15 cellular contexts compared by ENCODE assay signal in the genomic region with DNA sequence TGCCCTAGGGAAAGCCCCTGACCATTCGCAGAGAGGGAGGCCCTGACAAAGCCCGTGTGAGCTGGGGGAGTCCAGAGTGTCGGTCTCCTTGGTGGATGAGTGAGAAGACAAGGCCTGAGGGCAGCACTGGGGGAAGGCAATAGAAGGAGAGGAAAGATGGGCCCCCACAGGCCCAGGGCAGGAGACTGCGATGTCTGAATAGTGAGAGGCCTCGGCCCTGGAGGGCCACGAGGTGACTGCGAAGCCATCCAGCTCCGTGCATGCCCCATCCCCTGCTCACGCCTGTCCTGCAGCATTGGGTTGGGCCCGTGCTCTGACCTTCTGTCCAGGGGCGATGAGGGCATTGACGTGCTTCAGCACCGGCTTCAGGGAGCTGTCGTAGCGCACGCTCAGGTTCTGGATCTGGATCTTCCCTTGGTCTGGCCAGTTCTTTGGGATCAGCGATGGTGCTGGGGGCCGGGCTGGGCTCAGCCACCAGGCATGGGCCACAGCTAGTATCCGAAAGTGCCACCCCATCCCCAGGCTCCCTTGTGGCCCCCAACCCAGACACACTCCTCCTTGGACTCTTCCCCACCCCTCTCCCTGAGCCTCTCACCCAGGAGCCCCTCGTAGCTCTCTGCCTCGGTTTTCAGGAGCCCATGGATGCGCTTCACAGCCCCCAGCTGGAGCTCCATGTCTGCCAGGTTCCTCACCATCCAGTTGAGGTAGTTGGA. TPM values are rescaled to one million over a fixed set of nuclear protein-coding genes. Genes with fewer than 3 reads are reported as not detected.
DNase-seq lines count a peak whose midpoint lies in the region; ATAC-seq and TF ChIP-seq lines count a peak whose summit lies in the region.
"Had no signal": no experiment of that assay in that cellular context is flagged by ENCODE, and none has a peak within 500 bp of the region (broad histone marks: within the 10 kb centered on the region; RNA-seq: fewer than 3 reads in every experiment).

No MANE protein-coding gene starts in this region.

- H3K36me3 ChIP-seq in neuronal stem cell (replicated peaks in 1 of 2; ENCODE audit: control insufficient read depth in 2 of 2, insufficient read depth in 2 of 2, low read length in 2 of 2), result no peaks in the 10 kb centered on the region
- H3K36me3 ChIP-seq: BE2C had no signal

- no peak overlapping the region for H3K4me3 Mint-ChIP-seq in activated naive CD4-positive, alpha-beta T cell treated with anti-CD3 and anti-CD28 coated beads, Interleukin-2, amount 10 ng/mL, durations not matched to agents 7 days and 5 days
- no peak overlapping the region for H3K4me3 Mint-ChIP-seq in activated naive CD4-positive, alpha-beta T cell treated with anti-CD3 and anti-CD28 coated beads for 36 hours
- H3K4me3 Mint-ChIP-seq in chondrocyte (ENCODE audit: unreplicated experiment), result no peak overlapping the region
- H3K4me3 Mint-ChIP-seq in activated CD8-positive, alpha-beta memory T cell treated with anti-CD3 and anti-CD28 coated beads, Interleukin-2, amount 10 ng/mL, durations not matched to agents 7 days and 5 days, result no peak overlapping the region
- H3K4me3 Mint-ChIP-seq: CD4-positive, alpha-beta memory T cell had no signal

- H3K27me3 ChIP-seq in neuronal stem cell (ENCODE audit: control insufficient read depth in 3 of 3, insufficient read depth in 3 of 3, low read depth in 1 of 3, low read length in 3 of 3), result peaks cover 0 to 37% (median 0%) of the 10 kb centered on the region in 3 experiments
- H3K27me3 ChIP-seq: BE2C had no signal

- H3K18ac ChIP-seq in neuronal stem cell (ENCODE audit: low read length), result peak overlapping the region; percentile 53

- peak overlapping the region; percentile 19 for H3K23ac ChIP-seq in neuronal stem cell (ENCODE audit: low read depth, low read length, poor library complexity)

- H3K9me3 Mint-ChIP-seq in activated naive CD4-positive, alpha-beta T cell treated with anti-CD3 and anti-CD28 coated beads, Interleukin-2, amount 10 ng/mL, durations not matched to agents 7 days and 5 days, result no peaks in the 10 kb centered on the region
- no peaks in the 10 kb centered on the region for H3K9me3 Mint-ChIP-seq in activated naive CD4-positive, alpha-beta T cell treated with anti-CD3 and anti-CD28 coated beads for 36 hours
- no peaks in the 10 kb centered on the region for H3K9me3 Mint-ChIP-seq in chondrocyte (ENCODE audit: low read depth)
- no peaks in the 10 kb centered on the region for H3K9me3 Mint-ChIP-seq in activated CD8-positive, alpha-beta memory T cell treated with anti-CD3 and anti-CD28 coated beads, Interleukin-2, amount 10 ng/mL, durations not matched to agents 7 days and 5 days (ENCODE audit: low read depth)

- H3K4me2 ChIP-seq in neuronal stem cell (ENCODE audit: insufficient read depth, low read length, poor library complexity, severe bottlenecking), result no peak overlapping the region
- H3K4me2 ChIP-seq: A549 had no signal

- no peak for ATAC-seq in activated CD8-positive, alpha-beta memory T cell treated with anti-CD3 and anti-CD28 coated beads, Interleukin-2, amount 10 ng/mL, durations not matched to agents 7 days and 5 days
- ATAC-seq: A549, HCT116 had no signal

- H2BK12ac ChIP-seq in neuronal stem cell (ENCODE audit: low read length), result no peak overlapping the region

- H3K4me1 Mint-ChIP-seq in activated naive CD4-positive, alpha-beta T cell treated with anti-CD3 and anti-CD28 coated beads, Interleukin-2, amount 10 ng/mL, durations not matched to agents 7 days and 5 days, result no peaks in the 10 kb centered on the region
- H3K4me1 Mint-ChIP-seq in activated naive CD4-positive, alpha-beta T cell treated with anti-CD3 and anti-CD28 coated beads for 36 hours (ENCODE audit: low read depth), result no peaks in the 10 kb centered on the region
- no peaks in the 10 kb centered on the region for H3K4me1 Mint-ChIP-seq in chondrocyte (ENCODE audit: low read depth)
- peaks cover 2% of the 10 kb centered on the region for H3K4me1 Mint-ChIP-seq in activated CD8-positive, alpha-beta memory T cell treated with anti-CD3 and anti-CD28 coated beads, Interleukin-2, amount 10 ng/mL, durations not matched to agents 7 days and 5 days
- H3K4me1 Mint-ChIP-seq: CD4-positive, alpha-beta memory T cell had no signal

- no peak overlapping the region for H2BK15ac ChIP-seq in neuronal stem cell (ENCODE audit: low read length)

- no peak overlapping the region for H2AFZ ChIP-seq in neuronal stem cell (ENCODE audit: low read length)

- H3K9ac ChIP-seq in neuronal stem cell (ENCODE audit: low read depth, low read length, poor library complexity), result peak overlapping the region; percentile 13

- no peaks in the 10 kb centered on the region for H3K9me3 ChIP-seq in neuronal stem cell (replicated peaks in 1 of 2; ENCODE audit: control insufficient read depth in 2 of 2, insufficient read depth in 1 of 2, low read depth in 1 of 2, low read length in 2 of 2)
- H3K9me3 ChIP-seq: A549, BE2C had no signal

- no peak for TF ChIP-seq CTCF in chondrocyte (IDR thresholded peaks at IDR 0.05)

- H3K27ac ChIP-seq in neuronal stem cell (replicated peaks; ENCODE audit: low read length), result no peak overlapping the region
- H3K27ac ChIP-seq: A549, C4-2B had no signal

- H3K4me1 ChIP-seq in neuronal stem cell (ENCODE audit: control insufficient read depth in 2 of 2, insufficient read depth in 1 of 2, low read depth in 1 of 2, low read length in 2 of 2), result no peaks in the 10 kb centered on the region
- H3K4me1 ChIP-seq: A549, BE2C had no signal

- H2AK5ac ChIP-seq in neuronal stem cell (ENCODE audit: low read depth, low read length), result no peak overlapping the region

- no peak overlapping the region for H3K14ac ChIP-seq in neuronal stem cell (ENCODE audit: low read length)

- no peak for DNase-seq in activated naive CD4-positive, alpha-beta T cell treated with anti-CD3 and anti-CD28 coated beads, Interleukin-2, amount 10 ng/mL, durations not matched to agents 7 days and 5 days
- DNase-seq in activated naive CD4-positive, alpha-beta T cell treated with anti-CD3 and anti-CD28 coated beads for 36 hours, result no peak
- DNase-seq in chondrocyte (ENCODE audit: low spot score) (peak; percentile 79), neuronal stem cell (ENCODE audit: low spot score) (no peak), DMS153 (lab: John Stamatoyannopoulos, UW) (no peak), NCI-H2227 treated with DMSO at 0.1 percent for 48 hours (lab: John Stamatoyannopoulos, UW) (no peak)
- DNase-seq in activated CD8-positive, alpha-beta memory T cell treated with anti-CD3 and anti-CD28 coated beads, Interleukin-2, amount 10 ng/mL, durations not matched to agents 7 days and 5 days, result no peak
- DNase-seq: BE2C; CD4-positive, alpha-beta memory T cell; DMS79 treated with DMSO at 0.1 percent for 48 hours; EL had no signal

- H3K27ac Mint-ChIP-seq in activated naive CD4-positive, alpha-beta T cell treated with anti-CD3 and anti-CD28 coated beads, Interleukin-2, amount 10 ng/mL, durations not matched to agents 7 days and 5 days, result peak overlapping the region; percentile 47
- H3K27ac Mint-ChIP-seq in activated naive CD4-positive, alpha-beta T cell treated with anti-CD3 and anti-CD28 coated beads for 36 hours, result no peak overlapping the region
- no peak overlapping the region for H3K27ac Mint-ChIP-seq in chondrocyte (ENCODE audit: unreplicated experiment)
- no peak overlapping the region for H3K27ac Mint-ChIP-seq in activated CD8-positive, alpha-beta memory T cell treated with anti-CD3 and anti-CD28 coated beads, Interleukin-2, amount 10 ng/mL, durations not matched to agents 7 days and 5 days
- H3K27ac Mint-ChIP-seq: CD4-positive, alpha-beta memory T cell had no signal

- H3K4ac ChIP-seq in neuronal stem cell (ENCODE audit: low read length), result no peak overlapping the region

- no CpG with 5 or more reads among the region's 22 CpGs for WGBS in neuronal stem cell (ENCODE audit: extremely low coverage in 2 of 2, insufficient read length in 2 of 2, insufficient replicate concordance in 1 of 2), 2 donors

- no peak overlapping the region for H4K91ac ChIP-seq in neuronal stem cell (ENCODE audit: low read depth, low read length, poor library complexity)

- no peak overlapping the region for H4K8ac ChIP-seq in neuronal stem cell (ENCODE audit: low read depth, low read length)

- no peaks in the 10 kb centered on the region for H3K79me1 ChIP-seq in neuronal stem cell (ENCODE audit: low read depth, low read length)

- intact Hi-C loops in activated naive CD4-positive, alpha-beta T cell treated with anti-CD3 and anti-CD28 coated beads for 36 hours (cut with micrococcal nuclease), result no loop called here

- no peaks in the 10 kb centered on the region for H3K36me3 Mint-ChIP-seq in activated naive CD4-positive, alpha-beta T cell treated with anti-CD3 and anti-CD28 coated beads, Interleukin-2, amount 10 ng/mL, durations not matched to agents 7 days and 5 days
- H3K36me3 Mint-ChIP-seq in activated naive CD4-positive, alpha-beta T cell treated with anti-CD3 and anti-CD28 coated beads for 36 hours (ENCODE audit: low read depth), result no peaks in the 10 kb centered on the region
- no peaks in the 10 kb centered on the region for H3K36me3 Mint-ChIP-seq in chondrocyte (ENCODE audit: low read depth)
- H3K36me3 Mint-ChIP-seq in activated CD8-positive, alpha-beta memory T cell treated with anti-CD3 and anti-CD28 coated beads, Interleukin-2, amount 10 ng/mL, durations not matched to agents 7 days and 5 days, result no peaks in the 10 kb centered on the region
- H3K36me3 Mint-ChIP-seq: CD4-positive, alpha-beta memory T cell had no signal

- H2BK5ac ChIP-seq in neuronal stem cell (ENCODE audit: low read length), result no peak overlapping the region

- CTCF ChIA-PET in activated naive CD4-positive, alpha-beta T cell treated with anti-CD3 and anti-CD28 coated beads, Interleukin-2, amount 10 ng/mL, durations not matched to agents 7 days and 5 days (lab: Charles Lee), result interaction anchor here (0.9 to 1.1 kb wide), 3 partner anchors 13 to 131 kb away, joined by 3 to 4 read pairs (median 3); no protein-coding TSS in a partner anchor
- CTCF ChIA-PET in activated naive CD4-positive, alpha-beta T cell treated with anti-CD3 and anti-CD28 coated beads for 36 hours (lab: Charles Lee), result interaction anchor here (0.9 to 2.5 kb wide), 2 partner anchors 12 to 131 kb away, joined by 3 to 9 read pairs; no protein-coding TSS in a partner anchor
- CTCF ChIA-PET in activated CD8-positive, alpha-beta memory T cell treated with anti-CD3 and anti-CD28 coated beads, Interleukin-2, amount 10 ng/mL, durations not matched to agents 7 days and 5 days (lab: Charles Lee), result interaction anchor here (1.7 kb wide), 1 partner anchor 13 kb away, joined by 5 read pairs; no protein-coding TSS in a partner anchor

- H2BK120ac ChIP-seq in neuronal stem cell (ENCODE audit: low read depth, low read length), result no peak overlapping the region

- H3K4me3 ChIP-seq in neuronal stem cell (ENCODE audit: low read length in 2 of 2), result no peak overlapping the region
- H3K4me3 ChIP-seq: A549 had no signal

- peaks cover 32% of the 10 kb centered on the region for H3K27me3 Mint-ChIP-seq in activated naive CD4-positive, alpha-beta T cell treated with anti-CD3 and anti-CD28 coated beads, Interleukin-2, amount 10 ng/mL, durations not matched to agents 7 days and 5 days
- H3K27me3 Mint-ChIP-seq in activated naive CD4-positive, alpha-beta T cell treated with anti-CD3 and anti-CD28 coated beads for 36 hours (ENCODE audit: low read depth), result no peaks in the 10 kb centered on the region
- peaks cover 14% of the 10 kb centered on the region for H3K27me3 Mint-ChIP-seq in chondrocyte (ENCODE audit: low read depth)
- H3K27me3 Mint-ChIP-seq in activated CD8-positive, alpha-beta memory T cell treated with anti-CD3 and anti-CD28 coated beads, Interleukin-2, amount 10 ng/mL, durations not matched to agents 7 days and 5 days, result peaks cover 4% of the 10 kb centered on the region
- H3K27me3 Mint-ChIP-seq: CD4-positive, alpha-beta memory T cell had no signal

RNA-seq across cellular contexts. Expression of a gene that starts 8.3 kb away (rescaled TPM):
- 1 to 10 TPM; 1.0 to 1.3 TPM for total RNA-seq in activated naive CD4-positive, alpha-beta T cell treated with anti-CD3 and anti-CD28 coated beads for 36 hours
- total RNA-seq in chondrocyte, result not detected in 3 replicates
- 4.0 TPM for polyA plus RNA-seq in neuronal stem cell (2013, experiment 1 of 2)
- polyA plus RNA-seq in neuronal stem cell (2013, experiment 2 of 2), result 2.9 TPM
- total RNA-seq in activated CD8-positive, alpha-beta memory T cell treated with anti-CD3 and anti-CD28 coated beads, Interleukin-2, amount 10 ng/mL, durations not matched to agents 7 days and 5 days, result under 1 TPM; 0.66 to 0.99 TPM
- total RNA-seq: CD4-positive, alpha-beta memory T cell had no signal
- polyA plus RNA-seq: AG04450 had no signal

RNA-seq across cellular contexts. Expression of a gene that starts 45.2 kb away (rescaled TPM):
- under 1 TPM; 0.72 TPM for total RNA-seq in activated naive CD4-positive, alpha-beta T cell treated with anti-CD3 and anti-CD28 coated beads for 36 hours
- total RNA-seq in chondrocyte, result 7.5 to 9.4 TPM (median 7.9 TPM) in 3 replicates
- 1.6 TPM for polyA plus RNA-seq in neuronal stem cell (2013, experiment 1 of 2)
- 1.4 TPM for polyA plus RNA-seq in neuronal stem cell (2013, experiment 2 of 2)
- total RNA-seq in activated CD8-positive, alpha-beta memory T cell treated with anti-CD3 and anti-CD28 coated beads, Interleukin-2, amount 10 ng/mL, durations not matched to agents 7 days and 5 days, result under 1 TPM; 0.47 to 0.91 TPM
